8 cellular contexts compared by ENCODE assay signal in the genomic region with DNA sequence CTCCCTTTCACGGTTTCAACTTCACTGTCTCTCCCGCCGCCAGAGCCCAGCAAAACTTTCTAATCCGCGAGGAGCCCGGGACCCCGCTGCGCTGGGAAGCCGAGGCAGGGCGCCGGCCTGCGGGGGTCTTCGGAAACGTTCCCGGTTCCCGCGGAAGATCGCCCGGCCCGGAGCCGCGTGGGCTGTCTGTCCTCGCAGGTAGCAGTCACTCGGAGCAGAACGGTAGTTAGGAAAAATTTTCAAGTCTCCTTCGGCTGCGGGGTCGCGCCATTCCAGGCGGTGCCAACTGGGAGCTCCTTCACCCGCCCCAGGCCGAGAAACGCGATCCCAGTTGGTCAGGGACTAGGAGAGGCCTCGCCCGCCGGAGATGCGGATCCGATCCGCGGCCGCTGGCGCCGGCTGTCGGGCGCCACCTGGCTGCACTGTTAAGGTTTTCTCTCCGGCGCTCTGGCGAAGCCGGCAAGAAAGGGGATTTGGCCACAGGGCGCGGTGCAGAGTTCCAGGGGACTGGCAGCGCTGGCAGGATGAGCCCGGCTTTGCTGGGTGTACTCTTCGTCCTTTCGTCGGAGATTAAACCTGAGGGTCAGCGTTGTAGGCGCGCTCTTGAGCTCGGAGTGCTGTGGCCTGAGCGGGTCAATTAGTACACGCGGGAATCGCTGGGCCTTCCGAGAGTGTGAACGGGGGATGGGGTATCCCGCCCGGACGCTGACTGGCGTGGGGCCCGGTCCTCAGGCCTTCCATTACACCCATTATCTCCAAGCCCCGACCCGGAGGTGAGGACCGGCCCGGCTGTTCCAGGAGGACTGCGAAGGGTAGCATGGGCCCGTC.
DNase-seq lines count a peak whose midpoint lies in the region; ATAC-seq, FAIRE-seq and TF ChIP-seq lines count a peak whose summit lies in the region.

No MANE protein-coding gene starts in this region.

- peak overlapping the region; percentile 60 for H3K4me3 Mint-ChIP-seq in activated CD4-positive, alpha-beta T cell treated with anti-CD3 and anti-CD28 coated beads for 36 hours
- H3K4me3 Mint-ChIP-seq in chondrocyte (ENCODE audit: unreplicated experiment): peak overlapping the region; percentile 79

- CTCF ChIA-PET in activated CD4-positive, alpha-beta T cell treated with anti-CD3 and anti-CD28 coated beads for 36 hours (lab: Charles Lee): interaction anchor here (0.7 to 3.1 kb wide), 12 partner anchors 29 to 298 kb away, joined by 3 to 18 read pairs (median 6); partner anchors contain the start of gene TMEM11

- H3K27ac Mint-ChIP-seq in activated CD4-positive, alpha-beta T cell treated with anti-CD3 and anti-CD28 coated beads for 36 hours: no peak overlapping the region
- peak overlapping the region; percentile 84 for H3K27ac Mint-ChIP-seq in chondrocyte (ENCODE audit: unreplicated experiment)

- peaks cover 14% of the 10 kb centered on the region for H3K4me1 Mint-ChIP-seq in activated CD4-positive, alpha-beta T cell treated with anti-CD3 and anti-CD28 coated beads for 36 hours
- H3K4me1 Mint-ChIP-seq in chondrocyte (ENCODE audit: low read depth): peaks cover 15% of the 10 kb centered on the region

- no peaks in the 10 kb centered on the region for H3K9me3 ChIP-seq in keratinocyte (ENCODE audit: control insufficient read depth, low read depth, low read length)
- no peaks in the 10 kb centered on the region for H3K9me3 ChIP-seq in spleen

- dilution Hi-C loops in keratinocyte (cut with MboI; ENCODE audit: extremely low pct_ligation_motif_present, low sequenced_read_pairs): no loop called here

- H3K4me2 ChIP-seq in keratinocyte (ENCODE audit: control insufficient read depth, extremely low read depth, insufficient read depth, low read depth, low read length): peak overlapping the region; percentile 78

- H3K36me3 Mint-ChIP-seq in activated CD4-positive, alpha-beta T cell treated with anti-CD3 and anti-CD28 coated beads for 36 hours (ENCODE audit: low read depth): no peaks in the 10 kb centered on the region
- H3K36me3 Mint-ChIP-seq in chondrocyte (ENCODE audit: low read depth): no peaks in the 10 kb centered on the region

- H3K36me3 ChIP-seq in keratinocyte (ENCODE audit: control insufficient read depth in 2 of 2, extremely low read depth in 1 of 2, insufficient read depth in 2 of 2, low read length in 2 of 2) (no peaks in the 10 kb centered on the region), spleen (no peaks in the 10 kb centered on the region)

- peak; percentile 87 for ATAC-seq in activated CD4-positive, alpha-beta T cell treated with anti-CD3 and anti-CD28 coated beads for 36 hours
- no peak for ATAC-seq in HG03045 (IDR thresholded peaks at IDR 0.05; ENCODE audit: unreplicated experiment)

- H3K27ac ChIP-seq in keratinocyte (ENCODE audit: control insufficient read depth, insufficient read depth, low read length): no peak overlapping the region
- H3K27ac ChIP-seq in spleen: peak overlapping the region; percentile 27 to 79 (median 64)

- TF ChIP-seq POLR2A in H54 (IDR thresholded peaks at IDR 0.05; ENCODE audit: low read depth, low read length) (no peak), spleen (IDR thresholded peaks at IDR 0.05) (no peak)

- H3K9me3 Mint-ChIP-seq in activated CD4-positive, alpha-beta T cell treated with anti-CD3 and anti-CD28 coated beads for 36 hours (ENCODE audit: low read depth): no peaks in the 10 kb centered on the region
- no peaks in the 10 kb centered on the region for H3K9me3 Mint-ChIP-seq in chondrocyte (ENCODE audit: low read depth)

- no peaks in the 10 kb centered on the region for H4K20me1 ChIP-seq in keratinocyte (ENCODE audit: control insufficient read depth, extremely low read depth, insufficient read depth, low read length)

- DNase-seq in CD1c-positive myeloid dendritic cell (ENCODE audit: extremely low spot score) (peak; percentile 78), H54 (ENCODE audit: insufficient read length, low spot score) (peak; percentile 78), NCI-H2171 treated with DMSO at 0.1 percent for 48 hours (lab: John Stamatoyannopoulos, UW) (peak; percentile 77), chondrocyte (ENCODE audit: low spot score) (no peak), keratinocyte (ENCODE audit: low read depth, low spot score) (peak; percentile 5), spleen (peak; percentile 95)
- peak; percentile 82 for DNase-seq in activated CD4-positive, alpha-beta T cell treated with anti-CD3 and anti-CD28 coated beads for 36 hours

- WGBS in spleen, 5 donors: 4 to 7% (median 6%) methylated on average over 46 to 78 of the region's 78 CpGs

- no peak for FAIRE-seq in H54 (lab: Jason Lieb, UNC)
- FAIRE-seq in keratinocyte (lab: Jason Lieb, UNC): no peak

- H3K4me3 ChIP-seq in keratinocyte (ENCODE audit: control insufficient read depth in 2 of 3, extremely low read depth in 1 of 3, insufficient read depth in 2 of 3, low read depth in 1 of 3, low read length in 3 of 3): peak overlapping the region; percentile 23 to 56 (median 49)
- H3K4me3 ChIP-seq in spleen: peak overlapping the region; percentile 39 to 70 (median 48)

- intact Hi-C loops in activated CD4-positive, alpha-beta T cell treated with anti-CD3 and anti-CD28 coated beads for 36 hours (cut with DNase I, micrococcal nuclease): loop anchor here (1.0 to 5.0 kb wide), 11 partner anchors 39 to 469 kb away; partner anchors contain the start of gene USP22 (in 1 of the 2)
- intact Hi-C loops in spleen (cut with DNase I; ENCODE audit: low total_unique reads): loop anchor here (2.0 to 5.0 kb wide), 2 partner anchors 55 to 394 kb away; no protein-coding TSS in a partner anchor

- POLR2A ChIA-PET in activated CD4-positive, alpha-beta T cell treated with anti-CD3 and anti-CD28 coated beads for 36 hours (lab: Charles Lee): interaction anchor here (1.1 kb wide), 1 partner anchor 55 kb away, joined by 3 read pairs; no protein-coding TSS in a partner anchor

- H2AFZ ChIP-seq in keratinocyte (ENCODE audit: control insufficient read depth, low read length): peak overlapping the region; percentile 90

- H3K9ac ChIP-seq in keratinocyte (ENCODE audit: control insufficient read depth, extremely low read depth, insufficient read depth, low read length): peak overlapping the region; percentile 50

- H3K27me3 Mint-ChIP-seq in activated CD4-positive, alpha-beta T cell treated with anti-CD3 and anti-CD28 coated beads for 36 hours: peaks cover 31% of the 10 kb centered on the region
- peaks cover 10% of the 10 kb centered on the region for H3K27me3 Mint-ChIP-seq in chondrocyte (ENCODE audit: low read depth)

- no peaks in the 10 kb centered on the region for H3K79me2 ChIP-seq in keratinocyte (ENCODE audit: control insufficient read depth, insufficient read depth, low read length)

- TF ChIP-seq CTCF in chondrocyte (IDR thresholded peaks at IDR 0.05): peak; percentile 95
- TF ChIP-seq CTCF in keratinocyte (optimal IDR thresholded peaks at IDR 0.05 in 1 of 3, IDR thresholded peaks at IDR 0.05 in 1 of 3, conservative IDR thresholded peaks at IDR 0.05 in 1 of 3; ENCODE audit: extremely low read depth in 1 of 3, insufficient read depth in 2 of 3, low read length in 3 of 3): peak; percentile 52 to 88 (median 54)
- TF ChIP-seq CTCF in spleen (IDR thresholded peaks at IDR 0.05 in 8 of 11, conservative IDR thresholded peaks at IDR 0.05 in 3 of 11): peak in 10 of 11 experiments; percentile 37 to 91 (median 84)

- H3K27me3 ChIP-seq in keratinocyte (ENCODE audit: control insufficient read depth, extremely low read depth, insufficient read depth, low read length) (peaks cover 2% of the 10 kb centered on the region), spleen (replicated peaks in 1 of 7) (peaks cover 0 to 23% (median 6%) of the 10 kb centered on the region in 7 donors)

- H3K9me1 ChIP-seq in keratinocyte (ENCODE audit: control insufficient read depth, extremely low read depth, insufficient read depth, low read length): no peaks in the 10 kb centered on the region

- H3K4me1 ChIP-seq in keratinocyte (ENCODE audit: control insufficient read depth, extremely low read depth, insufficient read depth, low read length): peaks cover 3% of the 10 kb centered on the region
- H3K4me1 ChIP-seq in spleen: peaks cover 0 to 32% (median 20%) of the 10 kb centered on the region in 6 donors
